ENCODE assay signal across 16 cellular contexts in genomic region chr5:178196986-178197385, GRCh38. TPM values are rescaled to one million over a fixed set of nuclear protein-coding genes. Genes with fewer than 3 reads are reported as not detected.
DNase-seq lines count a peak whose midpoint lies in the region; ATAC-seq, FAIRE-seq and TF ChIP-seq lines count a peak whose summit lies in the region.
"Had no signal": no experiment of that assay in that cellular context is flagged by ENCODE, and none has a peak within 500 bp of the region (broad histone marks: within the 10 kb centered on the region; RNA-seq: fewer than 3 reads in every experiment).

No MANE protein-coding gene starts in this region.

- H3K4me1 ChIP-seq in A549 (0 out of 3 replicates have a peak, but pooled peaks cover 3% of the 10 kb centered on the region), GM23338 (ENCODE audit: insufficient read depth) (no peaks in the 10 kb centered on the region)

- H3K4me3 Mint-ChIP-seq in GM23338, result no peak overlapping the region
- H3K4me3 Mint-ChIP-seq in CD4-positive, alpha-beta T cell, result no peak overlapping the region

- H3K4me3 ChIP-seq in A549, result no peak overlapping the region
- no peak overlapping the region for H3K4me3 ChIP-seq in GM23338
- H3K4me3 ChIP-seq in astrocyte of the spinal cord (ENCODE audit: low read depth, low read length), result no peak overlapping the region
- H3K4me3 ChIP-seq: BLaER1, esophagus squamous epithelium, GM23248, lung, skin epidermis had no signal

- H3K27ac ChIP-seq in A549 (no peak overlapping the region), GM23338 (ENCODE audit: low read depth) (no peak overlapping the region), substantia nigra (ENCODE audit: low read depth, low read length, poor library complexity, severe bottlenecking) (no peak overlapping the region)
- H3K27ac ChIP-seq in CD4-positive, alpha-beta T cell (ENCODE audit: low read depth, low read length), result no peak overlapping the region
- H3K27ac ChIP-seq: BLaER1, esophagus squamous epithelium, GM23248, skin epidermis had no signal

- POLR2A ChIA-PET in A549 (lab: Yijun Ruan, JAX), result no interaction called here
- POLR2A ChIA-PET in CD4-positive, alpha-beta T cell (lab: Charles Lee), result no interaction called here

- CTCF ChIA-PET in A549 (lab: Yijun Ruan, JAX), result interaction anchor here (0.6 to 1.6 kb wide), 3 partner anchors 12 to 1345 kb away, joined by 3 to 4 read pairs (median 3); no protein-coding TSS in a partner anchor
- CTCF ChIA-PET in CD4-positive, alpha-beta T cell (lab: Charles Lee), result no interaction called here

- H3K36me3 Mint-ChIP-seq in GM23338 (ENCODE audit: low read depth), result peaks cover 17% of the 10 kb centered on the region
- no peaks in the 10 kb centered on the region for H3K36me3 Mint-ChIP-seq in CD4-positive, alpha-beta T cell (ENCODE audit: low read depth)

- no peak for FAIRE-seq in A549 (lab: Jason Lieb, UNC)

- peaks cover 19% of the 10 kb centered on the region for H3K27me3 Mint-ChIP-seq in GM23338 (ENCODE audit: insufficient read depth, low read depth, poor library complexity)
- H3K27me3 Mint-ChIP-seq in CD4-positive, alpha-beta T cell, result peaks cover 14% of the 10 kb centered on the region

- H3K27ac Mint-ChIP-seq in GM23338, result no peak overlapping the region
- H3K27ac Mint-ChIP-seq in CD4-positive, alpha-beta T cell, result no peak overlapping the region

- no peak for TF ChIP-seq RAD21 in A549 (conservative IDR thresholded peaks at IDR 0.05 in 1 of 2, IDR thresholded peaks at IDR 0.05 in 1 of 2)

- peaks cover 12% of the 10 kb centered on the region; the same call in 2 of the 3 replicates for H3K9me3 ChIP-seq in A549
- H3K9me3 ChIP-seq in CD4-positive, alpha-beta T cell (ENCODE audit: control insufficient read depth, low read length), result no peaks in the 10 kb centered on the region
- H3K9me3 ChIP-seq: BLaER1, esophagus squamous epithelium had no signal

- intact Hi-C loops in left colon (cut with DNase I, micrococcal nuclease), result no loop called here
- intact Hi-C loops in CD4-positive, alpha-beta T cell (cut with DNase I, micrococcal nuclease), result no loop called here

- H3K9me2 ChIP-seq in GM23338 (ENCODE audit: insufficient read depth), result no peaks in the 10 kb centered on the region

- H3K9me3 Mint-ChIP-seq in GM23338, result peaks cover 18% of the 10 kb centered on the region
- H3K9me3 Mint-ChIP-seq in CD4-positive, alpha-beta T cell, result no peaks in the 10 kb centered on the region

- TF ChIP-seq POLR2A in A549 (IDR thresholded peaks at IDR 0.05; ENCODE audit: low read length), result no peak

- TF ChIP-seq CTCF in A549 (IDR thresholded peaks at IDR 0.05) (0 out of 3 replicates have a peak, but pooled peaks have one; percentile 14), GM23338 (conservative IDR thresholded peaks at IDR 0.05; ENCODE audit: low read depth in 2 of 2) (peak; percentile 72 to 79), astrocyte of the spinal cord (IDR thresholded peaks at IDR 0.05; ENCODE audit: low read depth, low read length) (peak; percentile 46)
- TF ChIP-seq CTCF in CD4-positive, alpha-beta T cell (IDR thresholded peaks at IDR 0.05), result no peak

- ATAC-seq in A549 (peak in 1 of 2 experiments; percentile 67; a peak in 3 of 6 replicates), GM23338 (peak; percentile 65), left colon (peak; percentile 67)
- no peak for ATAC-seq in activated CD4-positive, CD25-positive, alpha-beta regulatory T cell treated with anti-CD3 and anti-CD28 coated beads, Interleukin-2, amount 50 U/mL, for 24 hours
- no peak for ATAC-seq in CD4-positive, alpha-beta T cell (ENCODE audit: poor library complexity)

- DNase-seq in A549 (ENCODE audit: low read depth in 1 of 2, low spot score in 1 of 2), result no peak
- DNase-seq in GM23338 (ENCODE audit: low spot score), result peak; percentile 65
- DNase-seq in astrocyte of the spinal cord (ENCODE audit: low read depth, low spot score), result no peak
- no peak for DNase-seq in left colon
- DNase-seq in COR-L47 (lab: John Stamatoyannopoulos, UW), result no peak
- DNase-seq in substantia nigra (lab: John Stamatoyannopoulos, UW), result no peak
- no peak for DNase-seq in CD4-positive, alpha-beta T cell
- DNase-seq: activated CD4-positive, alpha-beta T cell treated with anti-CD3 and anti-CD28 coated beads, Interleukin-2, amount 50 U/mL, for 48 hours; anterior cingulate cortex; esophagus squamous epithelium; GM23248; NCI-H187 had no signal

- 0 out of 2 replicates have a peak, but pooled peaks cover 2% of the 10 kb centered on the region for H3K36me3 ChIP-seq in GM23338 (ENCODE audit: insufficient read depth)
- H3K36me3 ChIP-seq: BLaER1, esophagus squamous epithelium had no signal

- H4K20me1 ChIP-seq in GM23338 (replicated peaks; ENCODE audit: insufficient read depth), result no peaks in the 10 kb centered on the region; the same call in 1 of the 2 replicates
- H4K20me1 ChIP-seq: BLaER1 had no signal

- 66% methylated on average over 8 of the region's 8 CpGs for WGBS in A549 (ENCODE audit: missing lambda C conversion rate)

- peaks cover 29% of the 10 kb centered on the region for H3K4me1 Mint-ChIP-seq in GM23338
- no peaks in the 10 kb centered on the region for H3K4me1 Mint-ChIP-seq in CD4-positive, alpha-beta T cell (ENCODE audit: low read depth)

- H3K79me2 ChIP-seq in GM23338 (replicated peaks; ENCODE audit: insufficient read depth), result no peaks in the 10 kb centered on the region

- H3K27me3 ChIP-seq in GM23338 (ENCODE audit: insufficient read depth), result no peaks in the 10 kb centered on the region
- H3K27me3 ChIP-seq in CD4-positive, alpha-beta T cell (ENCODE audit: control insufficient read depth, insufficient read depth, low read length), result no peaks in the 10 kb centered on the region
- H3K27me3 ChIP-seq: BLaER1 had no signal

- in situ Hi-C loops in astrocyte of the spinal cord (cut with HindIII; ENCODE audit: low sequenced_read_pairs), result no loop called here

- H2AFZ ChIP-seq in GM23338, result no peak overlapping the region
- H2AFZ ChIP-seq: GM23248 had no signal

- H3F3A ChIP-seq in GM23338 (replicated peaks; ENCODE audit: low read depth), result 0 out of 2 replicates have a peak, but pooled peaks cover 3% of the 10 kb centered on the region

- TF ChIP-seq EP300 in A549 (IDR thresholded peaks at IDR 0.05), result no peak

- no peak overlapping the region for H3K4me2 ChIP-seq in A549
- H3K4me2 ChIP-seq in GM23338, result no peak overlapping the region
- H3K4me2 ChIP-seq: BLaER1 had no signal

TF ChIP-seq in A549, 52 proteins besides CTCF, POLR2A, EP300 and RAD21 (continues in another document):
- TF ChIP-seq CEBPB (IDR thresholded peaks at IDR 0.05) (no peak), BHLHE40 (IDR thresholded peaks at IDR 0.05; ENCODE audit: low read depth, low read length) (no peak)

TF ChIP-seq in GM23338, 12 proteins besides CTCF, POLR2A, EP300 and RAD21 (continues in another document):
- TF ChIP-seq JUNB (IDR thresholded peaks at IDR 0.05; ENCODE audit: unreplicated experiment), result no peak
- TF ChIP-seq NANOG (IDR thresholded peaks at IDR 0.05; ENCODE audit: borderline replicate concordance), result no peak
- TF ChIP-seq ETS1 (IDR thresholded peaks at IDR 0.05), result no peak

RNA-seq across cellular contexts. Expression of gene HNRNPAB, which starts 7.3 kb away (rescaled TPM):
- polyA plus RNA-seq in A549 (2011; rRNA removed) (140 and 200 TPM in 2 replicates), A549 (2017; fragmentation: RNase III; extraction: RNeasy Plus Mini Kit Qiagen cat#74134 plus additional on column Dnase treatment) (338 to 354 TPM (median 352 TPM) in 3 replicates), GM23338 (2016; fragmentation: Nextera tagmentation; extraction: Ambion mirVana) (579 and 599 TPM in 2 replicates)
- 249 and 266 TPM in 2 replicates for polyA plus RNA-seq in A549 (2012; cell fraction: cytosol; rRNA removed)
- 149 and 201 TPM in 2 replicates for polyA plus RNA-seq in A549 (2012; cell fraction: nucleus; rRNA removed)
- 68.2 and 74.0 TPM in 2 replicates for polyA minus RNA-seq in A549 (2011; rRNA and poly(A)+ RNA removed)
- total RNA-seq in GM23338 (2014; rRNA removed; shearing (Covaris generic)), result 304 and 345 TPM in 2 replicates
- total RNA-seq in left colon, result 100 to 1,000 TPM; 274 to 281 TPM
- 10 to 100 TPM; 63.6 to 68.9 TPM for total RNA-seq in CD4-positive, alpha-beta T cell

RNA-seq across cellular contexts. Expression of gene GMCL2, which starts 9.8 kb away (rescaled TPM):
- polyA plus RNA-seq in A549 (2011; rRNA removed) (not detected in 2 replicates), A549 (2017; fragmentation: RNase III; extraction: RNeasy Plus Mini Kit Qiagen cat#74134 plus additional on column Dnase treatment) (not detected in 3 replicates), GM23338 (2016; fragmentation: Nextera tagmentation; extraction: Ambion mirVana) (not detected in 2 replicates)
- polyA plus RNA-seq in A549 (2012; cell fraction: cytosol; rRNA removed), result not detected in 2 replicates
- polyA plus RNA-seq in A549 (2012; cell fraction: nucleus; rRNA removed), result not detected in 2 replicates
- not detected in 2 replicates for polyA minus RNA-seq in A549 (2011; rRNA and poly(A)+ RNA removed)
- total RNA-seq in GM23338 (2014; rRNA removed; shearing (Covaris generic)), result 0.07 and 0.08 TPM in 2 replicates
- total RNA-seq in left colon, result not detected
- not detected for total RNA-seq in CD4-positive, alpha-beta T cell
- total RNA-seq: esophagus squamous epithelium, GM23248, lung had no signal
- polyA plus RNA-seq: GM23248, lung had no signal

RNA-seq across cellular contexts. Expression of gene PHYKPL, which starts 35.6 kb away (rescaled TPM):
- polyA plus RNA-seq in A549 (2011; rRNA removed) (21.9 and 24.6 TPM in 2 replicates), A549 (2017; fragmentation: RNase III; extraction: RNeasy Plus Mini Kit Qiagen cat#74134 plus additional on column Dnase treatment) (12.5 to 13.9 TPM (median 13.0 TPM) in 3 replicates), GM23338 (2016; fragmentation: Nextera tagmentation; extraction: Ambion mirVana) (17.8 and 20.8 TPM in 2 replicates)
- 19.3 and 20.6 TPM in 2 replicates for polyA plus RNA-seq in A549 (2012; cell fraction: cytosol; rRNA removed)
- polyA plus RNA-seq in A549 (2012; cell fraction: nucleus; rRNA removed), result 66.2 and 68.7 TPM in 2 replicates
- polyA minus RNA-seq in A549 (2011; rRNA and poly(A)+ RNA removed), result 60.3 and 65.1 TPM in 2 replicates
- 12.4 and 15.9 TPM in 2 replicates for total RNA-seq in GM23338 (2014; rRNA removed; shearing (Covaris generic))
- 100 to 1,000 TPM; 157 to 180 TPM for total RNA-seq in left colon
- total RNA-seq in CD4-positive, alpha-beta T cell, result 10 to 100 TPM; 90.9 to 92.8 TPM

RNA-seq across cellular contexts. Expression of gene NHP2, which starts 43.3 kb away (rescaled TPM):
- polyA plus RNA-seq in A549 (2011; rRNA removed), result 177 and 205 TPM in 2 replicates
- 436 and 477 TPM in 2 replicates for polyA plus RNA-seq in A549 (2012; cell fraction: cytosol; rRNA removed)
- polyA plus RNA-seq in A549 (2012; cell fraction: nucleus; rRNA removed), result 208 and 240 TPM in 2 replicates
- 553 to 612 TPM (median 555 TPM) in 3 replicates for polyA plus RNA-seq in A549 (2017; fragmentation: RNase III; extraction: RNeasy Plus Mini Kit Qiagen cat#74134 plus additional on column Dnase treatment)
- polyA minus RNA-seq in A549 (2011; rRNA and poly(A)+ RNA removed), result 54.4 and 73.5 TPM in 2 replicates
- total RNA-seq in GM23338 (2014; rRNA removed; shearing (Covaris generic)), result 452 and 455 TPM in 2 replicates
- polyA plus RNA-seq in GM23338 (2016; fragmentation: Nextera tagmentation; extraction: Ambion mirVana), result 435 and 450 TPM in 2 replicates
- 10 to 100 TPM; 56.9 to 63.9 TPM for total RNA-seq in left colon
- total RNA-seq in CD4-positive, alpha-beta T cell, result 10 to 100 TPM; 42.2 to 44.5 TPM

Comparison
In these comparisons a context has a peak if more than half of its experiments do, and no peak if none do; other contexts are left out.
1. ATAC-seq: peak in GM23338 (single experiment) and left colon (single experiment); none in activated CD4-positive, CD25-positive, alpha-beta regulatory T cell treated with anti-CD3 and anti-CD28 coated beads, Interleukin-2, amount 50 U/mL, for 24 hours (0 of 2) and CD4-positive, alpha-beta T cell (single experiment).